25 cellular contexts compared by ENCODE assay signal in genomic region chr22:47112566-47112965, GRCh38.
"Had no signal": no experiment of that assay in that cellular context is flagged by ENCODE, and none has a peak within 500 bp of the region (broad histone marks: within the 10 kb centered on the region; RNA-seq: fewer than 3 reads in every experiment).

No MANE protein-coding gene starts in this region.

- H3K4me3 ChIP-seq: SJCRH30 had no signal

- H3K27me3 ChIP-seq: SJCRH30 had no signal

- H3K27ac ChIP-seq: RWPE1, SJCRH30 had no signal

- DNase-seq: activated CD4-positive, alpha-beta T cell treated with anti-CD3 and anti-CD28 coated beads for 48 hours; activated CD4-positive, alpha-beta T cell treated with anti-CD3 and anti-CD28 coated beads, Interleukin-2, amount 50 U/mL, for 4 hours; activated CD4-positive, CD25-positive, alpha-beta regulatory T cell treated with anti-CD3 and anti-CD28 coated beads, Interleukin-2, amount 50 U/mL, for 72 hours; activated CD8-positive, alpha-beta memory T cell treated with anti-CD3 and anti-CD28 coated beads, Interleukin-2, amount 50 U/mL, for 48 hours; activated CD8-positive, alpha-beta T cell treated with anti-CD3 and anti-CD28 coated beads, Interleukin-2, amount 10 ng/mL, durations not matched to agents 7 days and 5 days; activated naive CD4-positive, alpha-beta T cell treated with Interleukin-2 at 50 U/mL for 16 hours; activated naive CD8-positive, alpha-beta T cell treated with anti-CD3 and anti-CD28 coated beads, Interleukin-2, amount 50 U/mL, for 24 hours; activated T-cell treated with anti-CD3 and anti-CD28 coated beads, Interleukin-2, amount 50 U/mL, for 1 hour; amniotic stem cell; Karpas-422; MM.1S; NCI-H1105 treated with DMSO at 0.1 percent for 48 hours; NCI-H1436 treated with DMSO at 0.1 percent for 48 hours; NCI-H187; NCI-H2081; NCI-H345; NCI-H510A; NCI-H526 treated with DMSO at 0.1 percent for 48 hours; NCI-H82; Right ventricle myocardium superior; SJCRH30; SK-N-SH had no signal

- H3K9ac ChIP-seq: SK-N-SH had no signal

- H3K4me1 ChIP-seq: SJCRH30 had no signal

- H3K9me3 ChIP-seq: SJCRH30, SK-N-SH had no signal

- H3K4me2 ChIP-seq: SK-N-SH had no signal

- ATAC-seq: activated CD8-positive, alpha-beta T cell treated with anti-CD3 and anti-CD28 coated beads, Interleukin-2, amount 10 ng/mL, durations not matched to agents 7 days and 5 days; activated naive CD4-positive, alpha-beta T cell treated with anti-CD3 and anti-CD28 coated beads, Interleukin-2, amount 50 U/mL, for 72 hours; activated naive CD8-positive, alpha-beta T cell treated with anti-CD3 and anti-CD28 coated beads, Interleukin-2, amount 50 U/mL, for 24 hours; Panc1 had no signal

- H3K36me3 ChIP-seq: SJCRH30 had no signal
